In genomic region chr1:25516686-25517085, GRCh38 we compare ENCODE assay signal across 32 cellular contexts.
"Had no signal": no experiment of that assay in that cellular context is flagged by ENCODE, and none has a peak within 500 bp of the region (broad histone marks: within the 10 kb centered on the region; RNA-seq: fewer than 3 reads in every experiment).

No MANE protein-coding gene starts in this region.

- H3K9ac ChIP-seq: neural progenitor cell, parathyroid adenoma had no signal

- H3K9me3 ChIP-seq: lower lobe of right lung, neutrophil, right atrium auricular region, right lobe of liver, stomach, testis, thyroid gland, transverse colon, upper lobe of right lung had no signal

- H2AFZ ChIP-seq: neural progenitor cell, parathyroid adenoma had no signal

- H3K36me3 ChIP-seq: heart left ventricle, left lung, lower lobe of right lung, neural progenitor cell, neutrophil, right atrium auricular region, right lobe of liver, spleen, stomach, thyroid gland, transverse colon, upper lobe of right lung had no signal

- H3K4me1 ChIP-seq: heart left ventricle, left lung, lower lobe of right lung, neural progenitor cell, parathyroid adenoma, right atrium auricular region, right lobe of liver, stomach, testis, thyroid gland, transverse colon, upper lobe of right lung had no signal

- H3K27me3 Mint-ChIP-seq: progenitor cell of endocrine pancreas; stimulated activated memory B cell treated with anti-CD40 and anti-IgM and Interleukin-4, amounts not matched to agents 10 μg/mL and 1 μg/mL and 100 μg/mL, for 72 hours had no signal

- H3K4me1 Mint-ChIP-seq: nephron progenitor cell had no signal

- DNase-seq: heart left ventricle; hypothalamus; immature natural killer cell; kidney; left colon; lower lobe of right lung; mammary epithelial cell; mesenchymal stem cell; naive B cell; natural killer cell; nephron progenitor cell; occipital lobe; right lobe of liver; small intestine; spleen; stimulated activated CD4-positive, alpha-beta T cell treated with anti-CD3 and anti-CD28 coated beads, Interleukin-4, amount 100 ng/mL, for 4 hours; stimulated activated CD8-positive, alpha-beta memory T cell treated with anti-CD3 and anti-CD28 coated beads, Interleukin-4, amount 100 ng/mL, for 48 hours; stimulated activated naive CD8-positive, alpha-beta T cell treated with anti-CD3 and anti-CD28 coated beads, Interleukin-15, Interleukin-2, amounts not matched to agents 100 U/mL and 50 U/mL, for 24 hours; stomach; testis; thyroid gland; transverse colon had no signal

- H3K27me3 ChIP-seq: heart left ventricle, left lung, neural progenitor cell, neutrophil, right atrium auricular region, right lobe of liver, spleen, stomach, testis, thyroid gland, transverse colon, upper lobe of right lung had no signal

- FAIRE-seq: islet of Langerhans, kidney, small intestine, urothelium cell line had no signal

- H3K27ac Mint-ChIP-seq: immature natural killer cell; naive B cell; natural killer cell; nephron progenitor cell; neural progenitor cell; progenitor cell of endocrine pancreas; stimulated activated memory B cell treated with anti-CD40 and anti-IgM and Interleukin-4, amounts not matched to agents 10 μg/mL and 1 μg/mL and 100 μg/mL, for 72 hours had no signal

- H3K27ac ChIP-seq: heart left ventricle, left lung, lower lobe of right lung, neural progenitor cell, neutrophil, parathyroid adenoma, right atrium auricular region, right lobe of liver, spleen, stomach, testis, thyroid gland, transverse colon, upper lobe of right lung had no signal

- H3K36me3 Mint-ChIP-seq: immature natural killer cell; naive B cell; natural killer cell; neural progenitor cell; stimulated activated memory B cell treated with anti-CD40 and anti-IgM and Interleukin-4, amounts not matched to agents 10 μg/mL and 1 μg/mL and 100 μg/mL, for 72 hours had no signal

- H3K79me2 ChIP-seq: parathyroid adenoma had no signal

- H3K4me3 ChIP-seq: heart left ventricle, left lung, lower lobe of right lung, neural progenitor cell, right atrium auricular region, right lobe of liver, spleen, stomach, testis, thyroid gland, transverse colon, upper lobe of right lung had no signal

- ATAC-seq: heart left ventricle; left colon; left lung; natural killer cell; right lobe of liver; stimulated activated memory B cell treated with anti-CD40 and anti-IgM and Interleukin-4, amounts not matched to agents 10 μg/mL and 1 μg/mL and 100 μg/mL, for 72 hours; stimulated activated naive CD8-positive, alpha-beta T cell treated with anti-CD3 and anti-CD28 coated beads, Interleukin-15, Interleukin-2, amounts not matched to agents 100 U/mL and 50 U/mL, for 24 hours; upper lobe of right lung had no signal

- H3K9me3 Mint-ChIP-seq: immature natural killer cell; natural killer cell; stimulated activated memory B cell treated with anti-CD40 and anti-IgM and Interleukin-4, amounts not matched to agents 10 μg/mL and 1 μg/mL and 100 μg/mL, for 72 hours had no signal

- H3K4me3 Mint-ChIP-seq: immature natural killer cell; naive B cell; natural killer cell; nephron progenitor cell; neural progenitor cell; stimulated activated memory B cell treated with anti-CD40 and anti-IgM and Interleukin-4, amounts not matched to agents 10 μg/mL and 1 μg/mL and 100 μg/mL, for 72 hours had no signal

- H3K4me2 ChIP-seq: neural progenitor cell had no signal
